10 cellular contexts compared by ENCODE assay signal in the genomic region with DNA sequence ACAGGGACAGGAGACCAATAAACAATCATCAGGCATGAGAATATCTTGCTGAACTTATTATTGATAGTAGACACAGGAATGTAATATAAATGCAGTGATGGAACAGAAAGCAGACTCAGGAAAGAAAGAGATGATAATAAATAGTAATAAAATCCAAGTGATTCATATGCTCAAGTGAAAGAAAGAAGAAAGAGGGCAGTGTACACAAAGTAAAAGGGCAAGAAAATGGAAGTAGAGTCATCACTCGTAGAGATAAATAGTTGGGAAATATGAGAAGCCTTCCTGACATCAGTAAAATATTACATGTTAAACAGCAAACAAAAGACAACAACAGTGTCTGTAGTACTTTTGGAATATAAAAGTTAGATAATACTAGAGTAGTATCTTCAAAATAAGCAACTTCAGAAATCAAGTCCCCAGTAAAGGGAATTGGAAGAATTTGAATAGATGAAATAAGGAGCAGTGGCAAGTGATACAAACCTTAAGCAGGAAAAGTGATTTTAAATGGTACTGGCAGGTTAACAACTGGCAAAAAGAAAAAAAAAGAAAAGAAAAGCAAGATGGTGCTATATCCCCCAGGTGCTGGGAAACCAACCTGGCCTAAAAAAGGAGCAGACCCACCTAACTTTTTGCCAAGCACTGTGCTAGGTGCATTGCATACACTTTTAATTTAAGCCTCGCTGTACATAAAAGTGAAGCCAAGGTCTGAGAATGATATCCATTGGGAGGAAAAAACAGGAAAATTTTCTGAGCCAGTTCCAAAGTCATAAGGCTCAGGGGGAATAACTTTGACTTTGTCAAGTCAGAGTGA.
DNase-seq lines count a peak whose midpoint lies in the region; ATAC-seq, FAIRE-seq and TF ChIP-seq lines count a peak whose summit lies in the region.
"Had no signal": no experiment of that assay in that cellular context is flagged by ENCODE, and none has a peak within 500 bp of the region (broad histone marks: within the 10 kb centered on the region; RNA-seq: fewer than 3 reads in every experiment).

No MANE protein-coding gene starts in this region.

- peak overlapping the region; percentile 74 for H3K9ac ChIP-seq in endothelial cell of umbilical vein (replicated peaks; ENCODE audit: extremely low read depth, insufficient read depth, low read length)
- H3K9ac ChIP-seq in mucosa of stomach (ENCODE audit: low read length): peak overlapping the region; percentile 33

- no peaks in the 10 kb centered on the region for H3K79me2 ChIP-seq in endothelial cell of umbilical vein (ENCODE audit: control insufficient read depth, insufficient read depth, low read length)

- no peaks in the 10 kb centered on the region for H3K9me1 ChIP-seq in endothelial cell of umbilical vein (replicated peaks; ENCODE audit: control insufficient read depth, extremely low read depth, insufficient read depth, low read length)

- H4K20me1 ChIP-seq in endothelial cell of umbilical vein (replicated peaks; ENCODE audit: control insufficient read depth, extremely low read depth, insufficient read depth, low read length): no peaks in the 10 kb centered on the region

- H3K9me3 Mint-ChIP-seq in stimulated activated naive CD8-positive, alpha-beta T cell treated with anti-CD3 and anti-CD28 coated beads, Interleukin-15, amount 100 ng/mL, for 72 hours: no peaks in the 10 kb centered on the region
- H3K9me3 Mint-ChIP-seq in endothelial cell (ENCODE audit: unreplicated experiment): no peaks in the 10 kb centered on the region
- H3K9me3 Mint-ChIP-seq: stimulated activated naive B cell treated with anti-CD40 and anti-IgM and Interleukin-4, amounts not matched to agents 10 μg/mL and 1 μg/mL and 100 μg/mL, for 72 hours had no signal

- peak overlapping the region; percentile 32 for H2AFZ ChIP-seq in endothelial cell of umbilical vein (ENCODE audit: low read depth, low read length)

- POLR2A ChIA-PET in endothelial cell of umbilical vein (lab: Charles Lee): interaction anchor here (1.3 kb wide), 1 partner anchor 561 kb away, joined by 9 read pairs; the partner anchor contains the start of gene ZFP36L1

- intact Hi-C loops in endothelial cell of umbilical vein (cut with micrococcal nuclease): loop anchor here (5.0 kb wide), 1 partner anchor 90 kb away; no protein-coding TSS in a partner anchor

- TF ChIP-seq CTCF in endothelial cell of umbilical vein (IDR thresholded peaks at IDR 0.05; ENCODE audit: extremely low read depth in 1 of 2, insufficient read depth in 1 of 2, low read depth in 1 of 2, low read length in 2 of 2): no peak
- no peak for TF ChIP-seq CTCF in endothelial cell (IDR thresholded peaks at IDR 0.05; ENCODE audit: unreplicated experiment)

- no peak for TF ChIP-seq POLR2A in endothelial cell of umbilical vein (IDR thresholded peaks at IDR 0.05; ENCODE audit: low read depth, low read length)

- H3K4me3 Mint-ChIP-seq in stimulated activated naive CD8-positive, alpha-beta T cell treated with anti-CD3 and anti-CD28 coated beads, Interleukin-15, amount 100 ng/mL, for 72 hours: no peak overlapping the region
- H3K4me3 Mint-ChIP-seq in endothelial cell (ENCODE audit: unreplicated experiment): no peak overlapping the region
- H3K4me3 Mint-ChIP-seq: stimulated activated naive B cell treated with anti-CD40 and anti-IgM and Interleukin-4, amounts not matched to agents 10 μg/mL and 1 μg/mL and 100 μg/mL, for 72 hours had no signal

- H3K4me1 ChIP-seq in endothelial cell of umbilical vein (ENCODE audit: control insufficient read depth, extremely low read depth, insufficient read depth, low read length) (peaks cover 30% of the 10 kb centered on the region), mucosa of stomach (ENCODE audit: control insufficient read depth, insufficient read depth, low read length) (peaks cover 48% of the 10 kb centered on the region)

- H3K36me3 Mint-ChIP-seq in endothelial cell (ENCODE audit: low read depth, unreplicated experiment): no peaks in the 10 kb centered on the region

- no peak overlapping the region for H3K27ac Mint-ChIP-seq in stimulated activated naive CD8-positive, alpha-beta T cell treated with anti-CD3 and anti-CD28 coated beads, Interleukin-15, amount 100 ng/mL, for 72 hours
- no peak overlapping the region for H3K27ac Mint-ChIP-seq in endothelial cell (ENCODE audit: unreplicated experiment)
- H3K27ac Mint-ChIP-seq: progenitor cell of endocrine pancreas; stimulated activated naive B cell treated with anti-CD40 and anti-IgM and Interleukin-4, amounts not matched to agents 10 μg/mL and 1 μg/mL and 100 μg/mL, for 72 hours had no signal

- H3K4me3 ChIP-seq in endothelial cell of umbilical vein (replicated peaks in 1 of 3; ENCODE audit: insufficient read depth in 1 of 3, low read depth in 1 of 3, low read length in 3 of 3): peak overlapping the region in 1 of 3 experiments; percentile 11
- no peak overlapping the region for H3K4me3 ChIP-seq in mucosa of stomach (ENCODE audit: low read length)

- H3K4me1 Mint-ChIP-seq in stimulated activated naive CD8-positive, alpha-beta T cell treated with anti-CD3 and anti-CD28 coated beads, Interleukin-15, amount 100 ng/mL, for 72 hours: no peaks in the 10 kb centered on the region
- H3K4me1 Mint-ChIP-seq in endothelial cell (ENCODE audit: unreplicated experiment): no peaks in the 10 kb centered on the region

- H3K27me3 Mint-ChIP-seq in stimulated activated naive CD8-positive, alpha-beta T cell treated with anti-CD3 and anti-CD28 coated beads, Interleukin-15, amount 100 ng/mL, for 72 hours: no peaks in the 10 kb centered on the region
- H3K27me3 Mint-ChIP-seq in endothelial cell (ENCODE audit: unreplicated experiment): no peaks in the 10 kb centered on the region
- H3K27me3 Mint-ChIP-seq: progenitor cell of endocrine pancreas; stimulated activated naive B cell treated with anti-CD40 and anti-IgM and Interleukin-4, amounts not matched to agents 10 μg/mL and 1 μg/mL and 100 μg/mL, for 72 hours had no signal

- H3K36me3 ChIP-seq in endothelial cell of umbilical vein (ENCODE audit: control insufficient read depth in 2 of 2, extremely low read depth in 1 of 2, insufficient read depth in 2 of 2, low read length in 2 of 2): no peaks in the 10 kb centered on the region
- no peaks in the 10 kb centered on the region for H3K36me3 ChIP-seq in mucosa of stomach (ENCODE audit: control insufficient read depth, insufficient read depth, low read length)

- no peaks in the 10 kb centered on the region for H3K9me3 ChIP-seq in endothelial cell of umbilical vein (replicated peaks; ENCODE audit: control insufficient read depth, insufficient read depth, low read length)
- no peaks in the 10 kb centered on the region for H3K9me3 ChIP-seq in mucosa of stomach (ENCODE audit: control insufficient read depth, low read length)

- peak; percentile 22 for ATAC-seq in stimulated activated naive CD8-positive, alpha-beta T cell treated with anti-CD3 and anti-CD28 coated beads, Interleukin-15, amount 100 ng/mL, for 72 hours
- no peak for ATAC-seq in stimulated activated naive CD8-positive, alpha-beta T cell treated with anti-CD3 and anti-CD28 coated beads, Interleukin-15, Interleukin-2, amounts not matched to agents 100 U/mL and 50 U/mL, for 24 hours
- no peak for ATAC-seq in HG02840 (IDR thresholded peaks at IDR 0.05; ENCODE audit: low FRiP score, unreplicated experiment)

- no peaks in the 10 kb centered on the region for H3K27me3 ChIP-seq in endothelial cell of umbilical vein (ENCODE audit: control insufficient read depth in 2 of 2, insufficient read depth in 2 of 2, low read length in 2 of 2)
- H3K27me3 ChIP-seq in mucosa of stomach (ENCODE audit: control insufficient read depth, insufficient read depth, low read length): no peaks in the 10 kb centered on the region

- CTCF ChIA-PET in endothelial cell of umbilical vein (lab: Charles Lee): interaction anchor here (0.8 to 1.7 kb wide), 15 partner anchors 14 to 593 kb away, joined by 3 to 12 read pairs (median 3); no protein-coding TSS in a partner anchor

- DNase-seq in stimulated activated naive CD8-positive, alpha-beta T cell treated with anti-CD3 and anti-CD28 coated beads, Interleukin-15, amount 100 ng/mL, for 72 hours: no peak
- DNase-seq in stimulated activated naive CD8-positive, alpha-beta T cell treated with anti-CD3 and anti-CD28 coated beads, Interleukin-15, Interleukin-2, amounts not matched to agents 100 U/mL and 50 U/mL, for 24 hours: no peak
- DNase-seq in endothelial cell of umbilical vein (ENCODE audit: low read depth, low spot score) (peak; percentile 77), endothelial cell (ENCODE audit: low spot score) (no peak), activated gamma-delta T cell (lab: John Stamatoyannopoulos, UW) (no peak)
- DNase-seq in activated CD4-positive, alpha-beta T cell treated with anti-CD3 and anti-CD28 coated beads for 48 hours: no peak

- H3K4me2 ChIP-seq in endothelial cell of umbilical vein (ENCODE audit: insufficient read depth, low read length): peak overlapping the region; percentile 95

- BruUV-seq in endothelial cell of umbilical vein (replicated peaks; lab: Mats Ljungman, UMichigan): no TSS peak

- dilution Hi-C loops in endothelial cell of umbilical vein (cut with MboI; ENCODE audit: extremely low pct_ligation_motif_present, low sequenced_read_pairs): no loop called here

- H3K27ac ChIP-seq in endothelial cell of umbilical vein (ENCODE audit: insufficient read depth, low read depth, low read length): peak overlapping the region; percentile 99

- FAIRE-seq in endothelial cell of umbilical vein (lab: Jason Lieb, UNC): peak; percentile 26

TF ChIP-seq in endothelial cell of umbilical vein, 7 proteins besides CTCF, POLR2A, EP300 and RAD21:
- no peak for TF ChIP-seq EZH2 (IDR thresholded peaks at IDR 0.05; ENCODE audit: borderline replicate concordance, low read depth, low read length, severe bottlenecking)
- TF ChIP-seq, protein P1, sequence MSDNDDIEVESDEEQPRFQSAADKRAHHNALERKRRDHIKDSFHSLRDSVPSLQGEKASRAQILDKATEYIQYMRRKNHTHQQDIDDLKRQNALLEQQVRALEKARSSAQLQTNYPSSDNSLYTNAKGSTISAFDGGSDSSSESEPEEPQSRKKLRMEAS (IDR thresholded peaks at IDR 0.05; ENCODE audit: insufficient read depth, insufficient read length): no peak
- TF ChIP-seq FOS (IDR thresholded peaks at IDR 0.05; ENCODE audit: borderline replicate concordance, insufficient read depth, low read length): peak; percentile 69
- no peak for TF ChIP-seq GATA2 (IDR thresholded peaks at IDR 0.05; ENCODE audit: insufficient read depth, insufficient read length, low read depth, low read length)
- TF ChIP-seq JUN (IDR thresholded peaks at IDR 0.05; ENCODE audit: borderline replicate concordance, insufficient read depth, insufficient read length, low read depth): peak; percentile 18
- TF ChIP-seq MYC (IDR thresholded peaks at IDR 0.05; ENCODE audit: low read depth, low read length): no peak
- TF ChIP-seq POLR2AphosphoS5 (IDR thresholded peaks at IDR 0.05; ENCODE audit: insufficient read depth, low read depth, low read length): no peak
